In the genomic region with DNA sequence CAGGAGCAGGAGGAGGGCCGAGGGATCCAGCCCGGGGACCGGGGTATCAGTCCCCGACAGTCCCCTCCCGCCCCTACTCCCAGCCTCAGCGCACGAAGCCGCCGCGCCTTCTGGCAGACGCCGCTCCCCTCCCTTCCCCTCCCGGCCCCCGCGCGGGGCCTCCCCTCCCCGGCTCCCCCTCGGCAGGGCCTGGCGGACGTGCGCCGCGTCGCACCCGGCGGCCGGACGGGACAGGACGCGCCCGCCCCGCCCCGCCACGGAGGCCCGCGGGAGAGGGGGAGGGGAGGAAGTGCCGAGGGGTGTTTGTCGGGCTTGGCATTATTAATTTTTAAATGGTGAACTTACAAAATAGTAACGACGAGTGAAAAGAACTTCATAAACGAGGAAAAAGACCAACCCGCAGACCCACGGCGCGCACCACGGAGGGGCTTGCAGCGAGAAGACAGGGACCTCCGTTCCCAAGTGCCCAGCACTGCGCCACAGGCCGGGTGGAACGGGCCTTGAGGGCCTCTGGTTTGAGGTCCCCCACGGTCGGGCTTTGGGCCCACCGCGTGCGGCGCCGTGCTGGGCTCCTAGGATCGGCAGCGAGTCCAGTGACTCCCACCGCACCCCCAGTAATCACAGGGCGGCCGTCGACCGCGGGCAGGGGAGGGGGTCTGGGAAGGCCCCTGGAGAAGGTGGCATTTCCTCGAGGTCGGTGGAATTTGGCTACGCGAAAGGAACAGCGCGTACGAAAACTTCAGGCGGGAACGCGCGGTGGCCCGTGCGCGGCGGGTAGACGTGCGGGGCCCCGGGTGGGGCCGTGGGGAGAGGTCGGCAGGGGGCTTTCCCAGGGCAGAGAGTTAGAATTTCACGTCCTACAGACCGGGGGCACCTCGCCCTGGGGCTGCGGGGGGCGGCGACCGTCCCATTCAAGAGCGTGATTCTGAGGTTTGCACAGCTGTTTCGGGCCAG, we compare ENCODE assay signal across 8 cellular contexts. TPM values are rescaled to one million over a fixed set of nuclear protein-coding genes. Genes with fewer than 3 reads are reported as not detected.
DNase-seq lines count a peak whose midpoint lies in the region; ATAC-seq, FAIRE-seq and TF ChIP-seq lines count a peak whose summit lies in the region.

No MANE protein-coding gene starts in this region.

- no peak for TF ChIP-seq CTCF in heart left ventricle (IDR thresholded peaks at IDR 0.05)
- TF ChIP-seq CTCF in pancreas (IDR thresholded peaks at IDR 0.05) = no peak

- ATAC-seq in GM18511 (IDR thresholded peaks at IDR 0.05; ENCODE audit: unreplicated experiment) (peak; percentile 28), HG03280 (IDR thresholded peaks at IDR 0.05; ENCODE audit: unreplicated experiment) (peak; percentile 24), heart left ventricle (peak; percentile 13 to 53 (median 45)), pancreas (peak; percentile 7 to 39 (median 31))

- FAIRE-seq in pancreas (lab: Jason Lieb, UNC) = no peak

- no peaks in the 10 kb centered on the region for H3K27me3 ChIP-seq in SJCRH30
- H3K27me3 ChIP-seq in adipocyte (replicated peaks; ENCODE audit: control insufficient read depth, insufficient read depth, low read length) = no peaks in the 10 kb centered on the region
- H3K27me3 ChIP-seq in heart left ventricle = no peaks in the 10 kb centered on the region
- H3K27me3 ChIP-seq in pancreas = no peaks in the 10 kb centered on the region

- DNase-seq in AG08395 (ENCODE audit: low spot score) = peak; percentile 71
- peak; percentile 77 to 78 for DNase-seq in SJCRH30
- DNase-seq in adipocyte (ENCODE audit: low read depth) = peak; percentile 96
- peak; percentile 91 to 95 (median 92) for DNase-seq in heart left ventricle
- DNase-seq in pancreas = peak; percentile 70 to 89 (median 76)
- DNase-seq in NCI-H446 (lab: John Stamatoyannopoulos, UW) = no peak

- H3K4me3 ChIP-seq in SJCRH30 (peak overlapping the region; percentile 82), adipocyte (ENCODE audit: low read length) (peak overlapping the region; percentile 89), heart left ventricle (peak overlapping the region; percentile 63 to 100 (median 96)), pancreas (peak overlapping the region; percentile 35 to 98 (median 88))

- TF ChIP-seq POLR2A in heart left ventricle (IDR thresholded peaks at IDR 0.05) = no peak

- 1% methylated on average over 29 to 95 of the region's 95 CpGs for WGBS in heart left ventricle, 4 donors
- 6 to 10% methylated on average over 63 to 94 of the region's 95 CpGs for WGBS in pancreas, 2 donors

- H3K36me3 ChIP-seq in SJCRH30 (peaks cover 2% of the 10 kb centered on the region; the same call in 1 of the 2 replicates), adipocyte (ENCODE audit: control insufficient read depth, insufficient read depth, low read length, severe bottlenecking) (peaks cover 13% of the 10 kb centered on the region), heart left ventricle (peaks cover 0 to 28% (median 24%) of the 10 kb centered on the region in 9 donors), pancreas (peaks cover 0 to 22% (median 2%) of the 10 kb centered on the region in 3 donors)

- H3K4me1 ChIP-seq in SJCRH30 (no peaks in the 10 kb centered on the region; the same call in 1 of the 2 replicates), adipocyte (ENCODE audit: control insufficient read depth, insufficient read depth, low read length) (peaks cover 27% of the 10 kb centered on the region), heart left ventricle (peaks cover 9 to 72% (median 45%) of the 10 kb centered on the region in 12 donors), pancreas (peaks cover 15 to 18% (median 16%) of the 10 kb centered on the region in 3 donors)

- no peaks in the 10 kb centered on the region for H3K9me3 ChIP-seq in SJCRH30 (replicated peaks)
- no peaks in the 10 kb centered on the region for H3K9me3 ChIP-seq in adipocyte (ENCODE audit: control insufficient read depth, low read length)
- H3K9me3 ChIP-seq in heart left ventricle = no peaks in the 10 kb centered on the region
- no peaks in the 10 kb centered on the region for H3K9me3 ChIP-seq in pancreas

- H3K9ac ChIP-seq in adipocyte (ENCODE audit: low read length) = peak overlapping the region; percentile 96

- intact Hi-C loops in heart left ventricle (cut with DNase I) = loop anchor here in 7 of 10 donors (2.0 to 10.0 kb wide), 7 partner anchors 94 to 214 kb away; partner anchors contain the start of genes AAMP (in 4 of the 7), PNKD (in 4 of the 7) and ARPC2 (in 1 of the 7)
- intact Hi-C loops in pancreas (cut with DNase I) = loop anchor here in 1 of 3 donors (10.0 kb wide), 1 partner anchor 124 kb away; the partner anchor contains the start of genes AAMP and PNKD

- peak overlapping the region; percentile 99 for H3K27ac ChIP-seq in SJCRH30
- peak overlapping the region; percentile 99 to 100 (median 100) for H3K27ac ChIP-seq in heart left ventricle
- peak overlapping the region; percentile 95 to 100 (median 98) for H3K27ac ChIP-seq in pancreas

RNA-seq across cellular contexts. Expression of gene CTDSP1, which starts 1.0 kb away (rescaled TPM):
- 61.5 and 69.9 TPM in 2 replicates for total RNA-seq in SJCRH30 (2014; rRNA removed; shearing (Covaris generic))
- total RNA-seq in heart left ventricle (100 to 1,000 TPM in 2 of 9 donors, 10 to 100 TPM in 7; 67.4 to 115 (median 93.8) TPM), pancreas (10 to 100 TPM; 54.2 to 90.8 (median 71.5) TPM)
- polyA plus RNA-seq in heart left ventricle (100 to 1,000 TPM in 1 of 2 donors, 10 to 100 TPM in 1; 74.4 to 121 TPM), pancreas (10 to 100 TPM; 76.0 to 89.8 TPM)

RNA-seq across cellular contexts. Expression of gene SLC11A1, which starts 16.6 kb away (rescaled TPM):
- total RNA-seq in SJCRH30 (2014; rRNA removed; shearing (Covaris generic)) = 0.35 and 0.36 TPM in 2 replicates
- total RNA-seq in heart left ventricle (10 to 100 TPM in 2 of 9 donors, 1 to 10 TPM in 6, under 1 TPM in 1; 0.96 to 31.0 (median 4.3) TPM), pancreas (10 to 100 TPM in 2 of 6 donors, 1 to 10 TPM in 3, under 1 TPM in 1; 0.51 to 16.2 (median 5.6) TPM)
- polyA plus RNA-seq in heart left ventricle (1 to 10 TPM; 4.5 to 8.9 TPM), pancreas (1 to 10 TPM; 3.9 to 6.4 TPM)

RNA-seq across cellular contexts. Expression of gene VIL1, which starts 20.2 kb away (rescaled TPM):
- total RNA-seq in SJCRH30 (2014; rRNA removed; shearing (Covaris generic)) = 0.02 and 0.03 TPM in 2 replicates
- total RNA-seq in heart left ventricle (not detected), pancreas (10 to 100 TPM; 10.7 to 27.9 (median 17.6) TPM)
- polyA plus RNA-seq in heart left ventricle (under 1 TPM; 0.04 to 0.07 TPM), pancreas (10 to 100 TPM; 10.1 to 12.6 TPM)

RNA-seq across cellular contexts. Expression of gene CATIP, which starts 42.1 kb away (rescaled TPM):
- total RNA-seq in SJCRH30 (2014; rRNA removed; shearing (Covaris generic)) = not detected in 2 replicates
- under 1 TPM in 1 of 9 donors, not detected in 8; 0.18 TPM for total RNA-seq in heart left ventricle
- under 1 TPM in 1 of 2 donors, not detected in 1; 0.07 TPM for polyA plus RNA-seq in heart left ventricle
- total RNA-seq in pancreas = 1 to 10 TPM in 3 of 6 donors, under 1 TPM in 3; 0.64 to 2.7 (median 1.0) TPM
- 1 to 10 TPM; 4.5 to 7.3 TPM for polyA plus RNA-seq in pancreas

Comparison
In these comparisons a context has a peak if more than half of its experiments do, and no peak if none do; other contexts are left out.
1. DNase-seq: peak in AG08395 (single experiment), SJCRH30 (2 of 2), adipocyte (single experiment), heart left ventricle (5 of 5) and pancreas (6 of 6); none in NCI-H446 (0 of 2).
2. RNA of gene VIL1, which starts 20.2 kb away (total RNA-seq): 10.7 to 27.9 TPM in pancreas; 0.02 to 0.03 TPM in SJCRH30 and not detected in heart left ventricle; every median in the first group is over 10 times any median in the second.
3. Peak in every context shown above with its lines, with median percentiles within 50 percentile points of each other: ATAC-seq, H3K27ac ChIP-seq and H3K4me3 ChIP-seq.